Comparison of ENCODE assay signal across 9 cellular contexts in the genomic region with DNA sequence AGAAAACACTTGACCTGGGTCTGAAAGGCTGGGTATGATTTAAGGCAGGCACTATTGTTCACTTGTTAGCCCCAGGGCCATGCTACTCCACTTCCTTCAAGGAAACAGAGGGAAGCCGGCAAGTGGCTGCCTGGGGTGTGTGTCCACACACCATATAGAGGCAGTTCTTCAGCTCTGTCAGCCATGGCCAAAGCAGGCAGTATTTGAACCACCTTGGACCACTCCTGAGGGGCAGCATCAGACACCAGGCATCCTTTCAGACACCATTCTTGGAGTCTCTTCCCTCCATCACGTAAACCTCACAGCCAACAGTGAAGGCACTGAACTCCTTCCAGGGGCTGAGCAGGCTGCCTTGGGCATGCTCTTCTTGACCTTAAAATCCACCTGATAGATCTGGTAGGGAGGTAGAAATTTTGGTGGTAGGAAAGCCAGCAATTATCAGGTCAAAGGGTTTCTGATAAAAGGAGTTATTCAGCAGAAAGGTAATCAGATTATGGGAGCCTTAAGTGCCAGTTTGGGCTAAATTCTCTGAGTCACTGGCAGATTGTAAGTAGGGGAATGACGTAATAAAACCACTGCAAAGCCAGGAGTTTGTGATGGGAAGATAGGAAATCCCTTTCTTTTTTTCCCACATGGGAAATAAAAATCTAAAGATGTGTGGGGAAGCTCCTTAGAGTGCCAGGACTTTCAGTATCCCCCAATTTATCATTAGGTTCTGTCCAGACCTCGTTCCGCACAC. TPM values are rescaled to one million over a fixed set of nuclear protein-coding genes. Genes with fewer than 3 reads are reported as not detected.
DNase-seq lines count a peak whose midpoint lies in the region; ATAC-seq and TF ChIP-seq lines count a peak whose summit lies in the region.
"Had no signal": no experiment of that assay in that cellular context is flagged by ENCODE, and none has a peak within 500 bp of the region (broad histone marks: within the 10 kb centered on the region; RNA-seq: fewer than 3 reads in every experiment).

No MANE protein-coding gene starts in this region.

- H3K36me3 ChIP-seq in esophagus muscularis mucosa: peaks cover 0 to 20% (median 7%) of the 10 kb centered on the region in 4 donors
- H3K36me3 ChIP-seq in MG63: peaks cover 6% of the 10 kb centered on the region; the same call in 1 of the 2 replicates

- TF ChIP-seq CTCF in esophagus muscularis mucosa (IDR thresholded peaks at IDR 0.05): no peak

- intact Hi-C loops in esophagus muscularis mucosa (cut with DNase I): no loop called here
- intact Hi-C loops in sciatic nerve (cut with DNase I): no loop called here

- H3K4me3 ChIP-seq in esophagus muscularis mucosa: no peak overlapping the region
- no peak overlapping the region for H3K4me3 ChIP-seq in MG63
- H3K4me3 ChIP-seq: testis had no signal

- no peak for TF ChIP-seq POLR2A in esophagus muscularis mucosa (IDR thresholded peaks at IDR 0.05; ENCODE audit: low read depth)

- H3K9me3 ChIP-seq in esophagus muscularis mucosa (no peaks in the 10 kb centered on the region), MG63 (no peaks in the 10 kb centered on the region; the same call in 1 of the 2 replicates)
- H3K9me3 ChIP-seq: testis had no signal

- H3K4me1 ChIP-seq in esophagus muscularis mucosa: peaks cover 92 to 100% (median 99%) of the 10 kb centered on the region in 4 donors

- H3K27ac ChIP-seq in esophagus muscularis mucosa (replicated peaks in 1 of 4): peak overlapping the region; percentile 66 to 78 (median 68)

- no peak for TF ChIP-seq EP300 in esophagus muscularis mucosa (IDR thresholded peaks at IDR 0.05)

- DNase-seq in EH (ENCODE audit: low read depth): peak; percentile 77
- peak; percentile 44 for DNase-seq in SK-N-DZ (ENCODE audit: low spot score)
- no peak for DNase-seq in esophagus muscularis mucosa (ENCODE audit: extremely low spot score)
- DNase-seq in sciatic nerve (ENCODE audit: low spot score): no peak
- no peak for DNase-seq in HuH-7.5 (ENCODE audit: low spot score)
- DNase-seq in MG63: no peak
- DNase-seq: testis had no signal

- ATAC-seq in sciatic nerve: peak; percentile 13
- ATAC-seq in HG03378 (IDR thresholded peaks at IDR 0.05; ENCODE audit: unreplicated experiment): no peak
- no peak for ATAC-seq in GM18498 (IDR thresholded peaks at IDR 0.05; ENCODE audit: unreplicated experiment)

- 80% methylated on average over 5 of the region's 5 CpGs for WGBS in esophagus muscularis mucosa

- H3K27me3 ChIP-seq in esophagus muscularis mucosa (no peaks in the 10 kb centered on the region), MG63 (no peaks in the 10 kb centered on the region)
- H3K27me3 ChIP-seq: testis had no signal

RNA-seq across cellular contexts. Expression of gene TGFBR2, which starts 20.2 kb away (rescaled TPM):
- 0.49 and 0.83 TPM in 2 replicates for polyA plus RNA-seq in SK-N-DZ (2014; cell fraction: cytosol; rRNA removed)
- 0.53 and 1.6 TPM in 2 replicates for polyA plus RNA-seq in SK-N-DZ (2014; cell fraction: nucleus; rRNA removed)
- total RNA-seq in esophagus muscularis mucosa: 100 to 1,000 TPM; 202 to 292 (median 261) TPM
- 221 TPM for total RNA-seq in sciatic nerve
- 28.9 and 32.1 TPM in 2 replicates for total RNA-seq in MG63 (2014; rRNA removed; shearing (Covaris generic); ENCODE audit: low replicate concordance)

Comparison
In these comparisons a context has a peak if more than half of its experiments do, and no peak if none do; other contexts are left out.
1. DNase-seq: peak in EH (single experiment) and SK-N-DZ (single experiment); none in esophagus muscularis mucosa (single experiment), sciatic nerve (single experiment), HuH-7.5 (single experiment) and MG63 (single experiment).